ENCODE assay signal across 8 cellular contexts in the genomic region with DNA sequence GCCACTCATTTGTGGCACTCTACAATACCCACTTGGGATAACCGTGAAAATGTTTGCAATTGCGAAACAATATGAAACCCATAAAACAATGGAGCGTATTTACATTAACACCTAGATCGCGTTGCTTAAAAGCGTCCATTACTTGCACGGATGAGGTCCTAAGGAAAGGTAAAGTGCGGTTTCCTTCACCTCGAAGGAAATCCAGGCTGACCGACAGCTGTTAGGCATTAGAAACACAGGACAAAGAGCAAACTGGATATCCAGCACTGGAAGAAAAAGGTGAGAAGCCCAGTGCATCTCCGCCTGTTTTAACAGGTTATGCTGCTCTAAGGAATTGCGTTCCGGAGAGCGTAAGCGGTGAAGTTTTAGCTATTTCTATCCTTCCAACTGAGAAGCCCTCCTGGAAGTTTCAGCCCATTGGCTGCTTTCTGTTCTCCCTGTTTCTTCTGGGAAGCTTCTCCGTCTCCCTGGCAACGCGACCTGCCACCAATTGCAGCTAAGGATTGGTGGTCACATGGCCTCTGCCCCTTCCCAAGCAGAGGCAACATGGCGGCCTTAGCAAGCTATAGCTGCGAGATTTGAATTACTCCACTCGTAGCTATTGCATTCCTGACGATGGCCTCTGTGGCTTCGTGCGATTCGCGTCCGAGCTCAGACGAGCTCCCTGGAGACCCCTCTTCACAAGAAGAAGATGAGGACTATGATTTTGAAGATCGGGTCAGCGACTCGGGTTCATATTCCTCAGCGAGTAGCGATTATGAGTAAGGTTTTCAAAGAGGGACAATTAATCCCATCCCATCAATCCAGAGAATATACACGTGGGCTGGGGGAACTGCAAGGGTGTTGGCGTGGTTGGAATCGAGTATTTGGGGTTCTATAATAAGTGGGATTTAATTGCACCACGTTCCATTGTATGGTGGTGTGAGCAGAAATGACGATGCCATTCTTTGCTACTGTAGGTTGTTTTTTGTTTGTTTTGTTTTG. TPM values are rescaled to one million over a fixed set of nuclear protein-coding genes. Genes with fewer than 3 reads are reported as not detected.
DNase-seq lines count a peak whose midpoint lies in the region.

TSS of gene INTU (plus strand) at position 538 of the 984 bp plus-strand sequence. CDS start at position 616, 78 bp downstream.

- WGBS in GM23248 (ENCODE audit: low coverage in 1 of 2, low lambda C conversion rate in 2 of 2, missing lambda C conversion rate in 2 of 2), 2 experiments: 0 to 1% methylated on average over 38 of the region's 38 CpGs

- H4K20me1 ChIP-seq in GM23248 (ENCODE audit: insufficient read depth): no peaks in the 10 kb centered on the region

- peak; percentile 95 for DNase-seq in ELR (ENCODE audit: low read depth)
- peak; percentile 99 for DNase-seq in GM23248
- DNase-seq in KBM-7: peak; percentile 94
- peak; percentile 82 to 90 for DNase-seq in SHP77 (lab: John Stamatoyannopoulos, UW)
- peak; percentile 82 to 93 for DNase-seq in T47D (ENCODE audit: low read depth in 1 of 2, low spot score in 1 of 2)
- no peak for DNase-seq in activated gamma-delta T cell (lab: John Stamatoyannopoulos, UW)

- H3K79me2 ChIP-seq in GM23248 (ENCODE audit: insufficient read depth): no peaks in the 10 kb centered on the region

- H3K4me3 ChIP-seq in GM23248 (peak within 1 kb of the TSS; percentile 96), iPS-11a (ENCODE audit: low read depth, low read length) (peak within 1 kb of the TSS; percentile 89), rectal smooth muscle tissue (ENCODE audit: low read length) (peak within 1 kb of the TSS; percentile 85)

- peaks cover 15% of the 10 kb centered on the region for H3K4me1 ChIP-seq in GM23248 (ENCODE audit: insufficient read depth)
- H3K4me1 ChIP-seq in rectal smooth muscle tissue (ENCODE audit: control insufficient read depth, insufficient read depth, low read length): peaks cover 5% of the 10 kb centered on the region

- H3K36me3 ChIP-seq in GM23248 (ENCODE audit: low read depth) (no peaks in the 10 kb centered on the region), rectal smooth muscle tissue (ENCODE audit: control insufficient read depth, insufficient read depth, low read length) (no peaks in the 10 kb centered on the region)

- in situ Hi-C loops in GM23248 (cut with MboI) (no loop called here), KBM-7 (cut with MboI; ENCODE audit: low pct_unique_long_range_greater_than_20kb, low sequenced_read_pairs) (no loop called here), T47D (cut with HindIII; ENCODE audit: low pct_unique_long_range_greater_than_20kb, low sequenced_read_pairs) (no loop called here)

- no peaks in the 10 kb centered on the region for H3K9me2 ChIP-seq in GM23248 (ENCODE audit: insufficient read depth)

- H3K9ac ChIP-seq in GM23248 (peak within 1 kb of the TSS; percentile 92), rectal smooth muscle tissue (ENCODE audit: low read length) (peak within 1 kb of the TSS; percentile 45)

- no peaks in the 10 kb centered on the region for H3K9me3 ChIP-seq in GM23248 (ENCODE audit: low read depth)

- 0 out of 2 replicates have a peak, but pooled peaks cover 6% of the 10 kb centered on the region for H3F3A ChIP-seq in GM23248 (ENCODE audit: insufficient read depth)

- H2AFZ ChIP-seq in GM23248: peak within 1 kb of the TSS; percentile 99

- no peaks in the 10 kb centered on the region for H3K27me3 ChIP-seq in GM23248 (replicated peaks; ENCODE audit: insufficient read depth)
- no peaks in the 10 kb centered on the region for H3K27me3 ChIP-seq in rectal smooth muscle tissue (ENCODE audit: control insufficient read depth, insufficient read depth, low read length)

- peak within 1 kb of the TSS; percentile 94 for H3K4me2 ChIP-seq in GM23248 (ENCODE audit: unreplicated experiment)

- H3K27ac ChIP-seq in GM23248: peak within 1 kb of the TSS; percentile 78
- H3K27ac ChIP-seq in rectal smooth muscle tissue (ENCODE audit: low read depth, low read length): peak within 1 kb of the TSS; percentile 67

RNA-seq across cellular contexts. Expression of gene INTU, which starts in this region (rescaled TPM):
- total RNA-seq in GM23248 (2014; rRNA removed; shearing (Covaris generic)): 4.4 and 5.2 TPM in 2 replicates
- polyA plus RNA-seq in GM23248 (2016; fragmentation: Nextera tagmentation; extraction: Ambion mirVana): 1.6 and 2.3 TPM in 2 replicates
